In genomic region chr21:43911015-43911934, GRCh38 we compare ENCODE assay signal across 17 cellular contexts. TPM values are rescaled to one million over a fixed set of nuclear protein-coding genes. Genes with fewer than 3 reads are reported as not detected.
DNase-seq lines count a peak whose midpoint lies in the region; FAIRE-seq and TF ChIP-seq lines count a peak whose summit lies in the region.
"Had no signal": no experiment of that assay in that cellular context is flagged by ENCODE, and none has a peak within 500 bp of the region (broad histone marks: within the 10 kb centered on the region; RNA-seq: fewer than 3 reads in every experiment).

No MANE protein-coding gene starts in this region.

- H3K9me3 Mint-ChIP-seq in activated T-helper 2 cell treated with anti-CD3 and anti-CD28 coated beads, Interferon-gamma antibody, Interleukin-2, Interleukin-4, amounts not matched to agents 10 μg/mL and 5 μg/mL and 100 μg/mL, durations not matched to agents 14 hours and 24 hours and 36 hours, result peaks cover 11% of the 10 kb centered on the region

- H3K9me3 ChIP-seq in kidney (ENCODE audit: control insufficient read depth in 1 of 2, low read length in 2 of 2), result no peaks in the 10 kb centered on the region

- H3K27ac ChIP-seq in kidney (ENCODE audit: low read depth in 2 of 2, low read length in 2 of 2), result peak overlapping the region; percentile 36 to 54
- H3K27ac ChIP-seq: cardiac muscle cell had no signal

- peak overlapping the region in 1 of 2 donors; percentile 17 for H3K9ac ChIP-seq in kidney (ENCODE audit: low read length in 2 of 2)

- peak overlapping the region; percentile 38 for H3K27ac Mint-ChIP-seq in activated T-helper 2 cell treated with anti-CD3 and anti-CD28 coated beads, Interferon-gamma antibody, Interleukin-2, Interleukin-4, amounts not matched to agents 10 μg/mL and 5 μg/mL and 100 μg/mL, durations not matched to agents 14 hours and 24 hours and 36 hours
- H3K27ac Mint-ChIP-seq: activated CD4-positive, alpha-beta memory T cell treated with anti-CD3 and anti-CD28 coated beads for 36 hours; activated T-cell treated with anti-CD3 and anti-CD28 coated beads, Interleukin-2, amount 50 U/mL, for 24 hours; effector memory CD8-positive, alpha-beta T cell had no signal

- H3K36me3 ChIP-seq in H7 (replicated peaks; ENCODE audit: control insufficient read depth, insufficient read depth, low read length) (no peaks in the 10 kb centered on the region), kidney (ENCODE audit: control insufficient read depth in 1 of 2, insufficient read depth in 2 of 2, low read length in 2 of 2) (peaks cover 0 to 3% of the 10 kb centered on the region in 2 donors)
- H3K36me3 ChIP-seq: cardiac muscle cell had no signal

- TF ChIP-seq CTCF in kidney (IDR thresholded peaks at IDR 0.05; ENCODE audit: borderline replicate concordance, extremely low read depth, insufficient read depth), result no peak

- H3K4me1 Mint-ChIP-seq in activated T-helper 2 cell treated with anti-CD3 and anti-CD28 coated beads, Interferon-gamma antibody, Interleukin-2, Interleukin-4, amounts not matched to agents 10 μg/mL and 5 μg/mL and 100 μg/mL, durations not matched to agents 14 hours and 24 hours and 36 hours (ENCODE audit: low read depth), result peaks cover 21% of the 10 kb centered on the region

- no peaks in the 10 kb centered on the region for H3K27me3 ChIP-seq in H7 (ENCODE audit: control insufficient read depth, insufficient read depth, low read length)
- H3K27me3 ChIP-seq: cardiac muscle cell had no signal

- DNase-seq in H7, result peak; percentile 32
- DNase-seq in activated T-helper 2 cell treated with anti-CD3 and anti-CD28 coated beads, Interferon-gamma antibody, Interleukin-2, Interleukin-4, amounts not matched to agents 10 μg/mL and 5 μg/mL and 100 μg/mL, durations not matched to agents 14 hours and 24 hours and 36 hours (ENCODE audit: low spot score), result no peak
- DNase-seq in kidney, result peak; percentile 76
- DNase-seq in posterior vena cava (ENCODE audit: low spot score), result peak; percentile 75
- no peak for DNase-seq in ecto neural progenitor cell (ENCODE audit: low spot score)
- no peak for DNase-seq in stimulated activated naive CD4-positive, alpha-beta T cell (lab: John Stamatoyannopoulos, UW)
- no peak for DNase-seq in activated gamma-delta T cell treated with Interleukin-2 at 50 U/mL for 16 hours
- DNase-seq in EL, result no peak
- DNase-seq: activated CD4-positive, alpha-beta memory T cell treated with anti-CD3 and anti-CD28 coated beads for 36 hours; activated T-cell treated with anti-CD3 and anti-CD28 coated beads, Interleukin-2, amount 50 U/mL, for 24 hours; AML-193; effector memory CD8-positive, alpha-beta T cell; GF-D8; MV-4-11; NCI-H748 treated with DMSO at 0.1 percent for 48 hours had no signal

- intact Hi-C loops in activated T-helper 2 cell treated with anti-CD3 and anti-CD28 coated beads, Interferon-gamma antibody, Interleukin-2, Interleukin-4, amounts not matched to agents 10 μg/mL and 5 μg/mL and 100 μg/mL, durations not matched to agents 14 hours and 24 hours and 36 hours (cut with micrococcal nuclease), result no loop called here
- intact Hi-C loops in kidney (cut with DNase I) (no loop called here), posterior vena cava (cut with DNase I) (loop anchor here in 1 of 2 donors (10.0 kb wide), 1 partner anchor 96 kb away; no protein-coding TSS in a partner anchor)

- peaks cover 63% of the 10 kb centered on the region for H3K36me3 Mint-ChIP-seq in activated T-helper 2 cell treated with anti-CD3 and anti-CD28 coated beads, Interferon-gamma antibody, Interleukin-2, Interleukin-4, amounts not matched to agents 10 μg/mL and 5 μg/mL and 100 μg/mL, durations not matched to agents 14 hours and 24 hours and 36 hours (ENCODE audit: low read depth)

- H3K4me3 ChIP-seq in H7 (ENCODE audit: insufficient read depth, low read depth, low read length), result no peak overlapping the region
- peak overlapping the region in 1 of 2 donors; percentile 23 for H3K4me3 ChIP-seq in kidney (ENCODE audit: low read length in 2 of 2)
- H3K4me3 ChIP-seq: cardiac muscle cell had no signal

- no peak for FAIRE-seq in kidney (lab: Jason Lieb, UNC)
- FAIRE-seq: H54 had no signal

- no peaks in the 10 kb centered on the region for H3K27me3 Mint-ChIP-seq in activated T-helper 2 cell treated with anti-CD3 and anti-CD28 coated beads, Interferon-gamma antibody, Interleukin-2, Interleukin-4, amounts not matched to agents 10 μg/mL and 5 μg/mL and 100 μg/mL, durations not matched to agents 14 hours and 24 hours and 36 hours (ENCODE audit: low read depth)
- H3K27me3 Mint-ChIP-seq: activated CD4-positive, alpha-beta memory T cell treated with anti-CD3 and anti-CD28 coated beads for 36 hours; activated T-cell treated with anti-CD3 and anti-CD28 coated beads, Interleukin-2, amount 50 U/mL, for 24 hours; effector memory CD8-positive, alpha-beta T cell had no signal

- peaks cover 28 to 29% of the 10 kb centered on the region in 2 donors for H3K4me1 ChIP-seq in kidney (ENCODE audit: control insufficient read depth in 1 of 2, insufficient read depth in 1 of 2, low read depth in 1 of 2, low read length in 2 of 2)

- no peak overlapping the region for H3K4me3 Mint-ChIP-seq in activated T-helper 2 cell treated with anti-CD3 and anti-CD28 coated beads, Interferon-gamma antibody, Interleukin-2, Interleukin-4, amounts not matched to agents 10 μg/mL and 5 μg/mL and 100 μg/mL, durations not matched to agents 14 hours and 24 hours and 36 hours (ENCODE audit: low read depth)
- H3K4me3 Mint-ChIP-seq: activated CD4-positive, alpha-beta memory T cell treated with anti-CD3 and anti-CD28 coated beads for 36 hours; activated T-cell treated with anti-CD3 and anti-CD28 coated beads, Interleukin-2, amount 50 U/mL, for 24 hours; effector memory CD8-positive, alpha-beta T cell had no signal

RNA-seq across cellular contexts. Expression of gene AGPAT3, which starts 46.3 kb away (rescaled TPM):
- 9.2 and 11.4 TPM in 2 replicates for total RNA-seq in H7 (2014; rRNA removed; shearing (Covaris generic))
- total RNA-seq in activated T-helper 2 cell treated with anti-CD3 and anti-CD28 coated beads, Interferon-gamma antibody, Interleukin-2, Interleukin-4, amounts not matched to agents 10 μg/mL and 5 μg/mL and 100 μg/mL, durations not matched to agents 14 hours and 24 hours and 36 hours, result 126 and 134 TPM in 2 replicates
- total RNA-seq in kidney, result 86.2 TPM
- polyA plus RNA-seq in kidney (ENCODE audit: insufficient read depth, low read depth, low replicate concordance), result 40.3 TPM
- 10 to 100 TPM; 35.3 to 43.2 TPM for total RNA-seq in posterior vena cava

Comparison
In these comparisons a context has a peak if more than half of its experiments do, and no peak if none do; other contexts are left out.
1. DNase-seq: peak in H7 (single experiment), kidney (single experiment) and posterior vena cava (single experiment); none in activated T-helper 2 cell treated with anti-CD3 and anti-CD28 coated beads, Interferon-gamma antibody, Interleukin-2, Interleukin-4, amounts not matched to agents 10 μg/mL and 5 μg/mL and 100 μg/mL, durations not matched to agents 14 hours and 24 hours and 36 hours (single experiment), ecto neural progenitor cell (single experiment), stimulated activated naive CD4-positive, alpha-beta T cell (0 of 6), activated gamma-delta T cell treated with Interleukin-2 at 50 U/mL for 16 hours (single experiment) and EL (single experiment).